In the genomic region with DNA sequence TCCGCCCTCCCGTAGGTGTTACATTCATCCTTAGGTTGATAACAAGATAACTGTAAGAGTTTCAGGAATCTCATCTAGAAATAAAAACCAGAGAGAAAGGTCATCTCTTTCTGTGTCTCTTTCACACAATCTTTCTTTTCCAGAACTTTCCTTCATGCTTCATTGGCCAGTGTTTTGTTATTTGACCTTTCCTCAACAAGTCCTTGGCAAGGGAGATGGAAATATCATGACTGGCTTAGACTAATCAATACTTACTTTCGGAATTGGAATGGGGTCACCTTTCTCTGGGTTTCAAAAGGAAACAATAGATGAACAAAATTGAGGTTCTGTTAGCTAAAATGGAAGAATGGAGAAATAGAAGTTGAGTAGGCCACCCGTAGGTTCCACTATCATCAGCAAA, we compare ENCODE assay signal across 38 cellular contexts.
"Had no signal": no experiment of that assay in that cellular context is flagged by ENCODE, and none has a peak within 500 bp of the region (broad histone marks: within the 10 kb centered on the region; RNA-seq: fewer than 3 reads in every experiment).

No MANE protein-coding gene starts in this region.

- H3K4me1 ChIP-seq: ascending aorta had no signal

- ATAC-seq: activated CD8-positive, alpha-beta T cell treated with anti-CD3 and anti-CD28 coated beads for 36 hours; activated naive CD4-positive, alpha-beta T cell treated with anti-CD3 and anti-CD28 coated beads, Interleukin-2, amount 50 U/mL, for 72 hours; activated T-cell treated with anti-CD3 and anti-CD28 coated beads, Interleukin-2, amount 50 U/mL, for 4 hours; activated T-cell treated with anti-CD3 and anti-CD28 coated beads, Interleukin-2, amount 50 U/mL, for 72 hours; activated T-helper 17 cell treated with anti-CD3 and anti-CD28 coated beads, Interleukin-2, amount 50 U/mL, for 72 hours had no signal

- H3K27ac ChIP-seq: ascending aorta, cardiac muscle cell, VCaP had no signal

- DNase-seq: activated B cell treated with CpG ODN at 0.5 μM for 24 hours; activated CD4-positive, alpha-beta memory T cell treated with anti-CD3 and anti-CD28 coated beads for 36 hours; activated CD4-positive, alpha-beta T cell treated with anti-CD3 and anti-CD28 coated beads for 4 hours; activated CD4-positive, alpha-beta T cell treated with anti-CD3 and anti-CD28 coated beads, Interleukin-2, amount 10 ng/mL, durations not matched to agents 24 days and 14 days; activated CD4-positive, alpha-beta T cell treated with anti-CD3 and anti-CD28 coated beads, Interleukin-2, amount 50 U/mL, for 1 hour; activated CD4-positive, alpha-beta T cell treated with anti-CD3 and anti-CD28 coated beads, Interleukin-2, amount 50 U/mL, for 4 hours; activated CD4-positive, CD25-positive, alpha-beta regulatory T cell treated with anti-CD3 and anti-CD28 coated beads, Interleukin-2, amount 50 U/mL, for 72 hours; activated CD8-positive, alpha-beta memory T cell treated with anti-CD3 and anti-CD28 coated beads, Interleukin-2, amount 50 U/mL, for 4 hours; activated CD8-positive, alpha-beta T cell treated with anti-CD3 and anti-CD28 coated beads for 36 hours; activated effector memory CD4-positive, alpha-beta T cell treated with anti-CD3 and anti-CD28 coated beads, Interleukin-2, amount 50 U/mL, for 16 hours; activated gamma-delta T cell treated with Interleukin-2 at 50 U/mL for 16 hours; activated naive CD4-positive, alpha-beta T cell; activated naive CD4-positive, alpha-beta T cell treated with anti-CD3 and anti-CD28 coated beads for 36 hours; activated naive CD4-positive, alpha-beta T cell treated with anti-CD3 and anti-CD28 coated beads, Interleukin-2, amount 50 U/mL, for 16 hours; activated naive CD8-positive, alpha-beta T cell treated with anti-CD3 and anti-CD28 coated beads for 36 hours; activated T-cell treated with anti-CD3 and anti-CD28 coated beads for 4 hours; activated T-cell treated with anti-CD3 and anti-CD28 coated beads, Interleukin-2, amount 50 U/mL, for 1 hour; activated T-cell treated with anti-CD3 and anti-CD28 coated beads, Interleukin-2, amount 50 U/mL, for 4 hours; activated T-cell treated with anti-CD3 and anti-CD28 coated beads, Interleukin-2, amount 50 U/mL, for 72 hours; amygdala; anterior cingulate cortex; caudate nucleus; cerebellar nuclear complex; T-helper 1 cell; T-helper 2 cell; T-helper 9 cell had no signal

- H3K27me3 ChIP-seq: ascending aorta, cardiac muscle cell had no signal

- H3K36me3 Mint-ChIP-seq: activated CD4-positive, alpha-beta memory T cell treated with anti-CD3 and anti-CD28 coated beads for 36 hours; activated naive CD4-positive, alpha-beta T cell treated with anti-CD3 and anti-CD28 coated beads, Interleukin-2, amount 50 U/mL, for 72 hours; activated naive CD8-positive, alpha-beta T cell treated with anti-CD3 and anti-CD28 coated beads for 36 hours; brain had no signal

- H3K4me3 Mint-ChIP-seq: activated B cell treated with CpG ODN at 0.5 μM for 24 hours; activated CD4-positive, alpha-beta memory T cell treated with anti-CD3 and anti-CD28 coated beads for 36 hours; activated CD4-positive, alpha-beta T cell treated with anti-CD3 and anti-CD28 coated beads, Interleukin-2, amount 10 ng/mL, durations not matched to agents 24 days and 14 days; activated CD8-positive, alpha-beta T cell treated with anti-CD3 and anti-CD28 coated beads for 36 hours; activated naive CD4-positive, alpha-beta T cell treated with anti-CD3 and anti-CD28 coated beads for 36 hours; activated naive CD8-positive, alpha-beta T cell treated with anti-CD3 and anti-CD28 coated beads for 36 hours; activated T-cell treated with anti-CD3 and anti-CD28 coated beads, Interleukin-2, amount 50 U/mL, for 4 hours; activated T-cell treated with anti-CD3 and anti-CD28 coated beads, Interleukin-2, amount 50 U/mL, for 72 hours; activated T-helper 1 cell treated with anti-CD3 and anti-CD28 coated beads, Interleukin-12 subunit alpha, Interleukin-12 subunit beta, Interleukin-2, Interleukin-4 antibody, amounts not matched to agents 30 ng/mL and 10 ng/mL and 1 ng/mL, durations not matched to agents 14 hours and 24 hours and 36 hours; activated T-helper 17 cell treated with anti-CD3 and anti-CD28 coated beads, Interleukin-2, amount 50 U/mL, for 72 hours; brain; central memory CD8-positive, alpha-beta T cell; T-helper 1 cell treated with Interleukin-12 subunit alpha and Interleukin-12 subunit beta and Interleukin-4 antibody, amounts not matched to agents 30 μg/mL and 1 μg/mL, for 36 hours; T-helper 2 cell treated with Interferon-gamma antibody and Interleukin-4, amounts not matched to agents 5 μg/mL and 100 μg/mL, for 36 hours had no signal

- H3K36me3 ChIP-seq: ascending aorta, cardiac muscle cell had no signal

- FAIRE-seq: bronchial epithelial cell, TTC549 had no signal

- H3K4me3 ChIP-seq: ascending aorta, cardiac muscle cell had no signal

- H3K4me1 Mint-ChIP-seq: activated B cell treated with CpG ODN at 0.5 μM for 24 hours; activated naive CD8-positive, alpha-beta T cell treated with anti-CD3 and anti-CD28 coated beads for 36 hours; activated T-helper 17 cell treated with anti-CD3 and anti-CD28 coated beads, Interleukin-2, amount 50 U/mL, for 72 hours; central memory CD8-positive, alpha-beta T cell had no signal

- H3K27ac Mint-ChIP-seq: activated B cell treated with CpG ODN at 0.5 μM for 24 hours; activated CD4-positive, alpha-beta memory T cell treated with anti-CD3 and anti-CD28 coated beads for 36 hours; activated CD4-positive, alpha-beta T cell treated with anti-CD3 and anti-CD28 coated beads, Interleukin-2, amount 10 ng/mL, durations not matched to agents 24 days and 14 days; activated CD8-positive, alpha-beta T cell treated with anti-CD3 and anti-CD28 coated beads for 36 hours; activated naive CD4-positive, alpha-beta T cell treated with anti-CD3 and anti-CD28 coated beads for 36 hours; activated naive CD8-positive, alpha-beta T cell treated with anti-CD3 and anti-CD28 coated beads for 36 hours; activated T-cell treated with anti-CD3 and anti-CD28 coated beads, Interleukin-2, amount 50 U/mL, for 72 hours; activated T-helper 1 cell treated with anti-CD3 and anti-CD28 coated beads, Interleukin-12 subunit alpha, Interleukin-12 subunit beta, Interleukin-2, Interleukin-4 antibody, amounts not matched to agents 30 ng/mL and 10 ng/mL and 1 ng/mL, durations not matched to agents 14 hours and 24 hours and 36 hours; activated T-helper 17 cell treated with anti-CD3 and anti-CD28 coated beads, Interleukin-2, amount 50 U/mL, for 72 hours; T-helper 1 cell treated with Interleukin-12 subunit alpha and Interleukin-12 subunit beta and Interleukin-4 antibody, amounts not matched to agents 30 μg/mL and 1 μg/mL, for 36 hours; T-helper 2 cell treated with Interferon-gamma antibody and Interleukin-4, amounts not matched to agents 5 μg/mL and 100 μg/mL, for 36 hours had no signal

- H3K27me3 Mint-ChIP-seq: activated CD4-positive, alpha-beta T cell treated with anti-CD3 and anti-CD28 coated beads, Interleukin-2, amount 10 ng/mL, durations not matched to agents 24 days and 14 days; activated CD8-positive, alpha-beta T cell treated with anti-CD3 and anti-CD28 coated beads for 36 hours; activated naive CD8-positive, alpha-beta T cell treated with anti-CD3 and anti-CD28 coated beads for 36 hours; activated T-helper 17 cell treated with anti-CD3 and anti-CD28 coated beads, Interleukin-2, amount 50 U/mL, for 72 hours; brain; central memory CD8-positive, alpha-beta T cell had no signal

- H3K9me3 ChIP-seq: ascending aorta had no signal

- H3K9me3 Mint-ChIP-seq: activated B cell treated with CpG ODN at 0.5 μM for 24 hours; activated CD4-positive, alpha-beta memory T cell treated with anti-CD3 and anti-CD28 coated beads for 36 hours; activated CD4-positive, alpha-beta T cell treated with anti-CD3 and anti-CD28 coated beads, Interleukin-2, amount 10 ng/mL, durations not matched to agents 24 days and 14 days; activated CD8-positive, alpha-beta T cell treated with anti-CD3 and anti-CD28 coated beads for 36 hours; activated naive CD4-positive, alpha-beta T cell treated with anti-CD3 and anti-CD28 coated beads for 36 hours; activated naive CD4-positive, alpha-beta T cell treated with anti-CD3 and anti-CD28 coated beads, Interleukin-2, amount 50 U/mL, for 72 hours; activated naive CD8-positive, alpha-beta T cell treated with anti-CD3 and anti-CD28 coated beads for 36 hours; activated T-cell treated with anti-CD3 and anti-CD28 coated beads, Interleukin-2, amount 50 U/mL, for 4 hours; activated T-helper 1 cell treated with anti-CD3 and anti-CD28 coated beads, Interleukin-12 subunit alpha, Interleukin-12 subunit beta, Interleukin-2, Interleukin-4 antibody, amounts not matched to agents 30 ng/mL and 10 ng/mL and 1 ng/mL, durations not matched to agents 14 hours and 24 hours and 36 hours; activated T-helper 17 cell treated with anti-CD3 and anti-CD28 coated beads, Interleukin-2, amount 50 U/mL, for 72 hours; central memory CD8-positive, alpha-beta T cell; T-helper 1 cell treated with Interleukin-12 subunit alpha and Interleukin-12 subunit beta and Interleukin-4 antibody, amounts not matched to agents 30 μg/mL and 1 μg/mL, for 36 hours; T-helper 2 cell treated with Interferon-gamma antibody and Interleukin-4, amounts not matched to agents 5 μg/mL and 100 μg/mL, for 36 hours had no signal
